Comparison of ENCODE assay signal across 1 cellular context in the genomic region with DNA sequence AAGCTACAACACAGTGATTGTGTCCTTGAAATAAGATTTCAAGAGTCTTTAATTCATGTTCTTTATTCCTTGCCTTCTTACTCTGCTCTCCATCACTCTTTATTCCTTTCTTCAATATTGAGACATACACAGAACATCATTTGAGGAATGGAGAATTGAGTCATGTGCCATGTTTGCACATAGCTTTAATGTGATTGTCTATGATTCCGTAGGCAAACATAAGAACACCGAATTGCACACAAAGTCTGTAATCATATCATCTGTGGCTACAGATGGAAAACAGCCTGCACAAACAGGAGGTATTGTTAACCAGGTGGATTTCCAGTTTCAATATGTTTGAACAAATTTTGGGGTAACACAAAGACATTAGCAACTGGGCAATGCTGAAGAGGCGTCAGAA.
TF ChIP-seq lines count a peak whose summit lies in the region.

No MANE protein-coding gene starts in this region.

TF ChIP-seq in HepG2, 621 proteins besides CTCF, POLR2A, EP300 and RAD21 (continued from another document):
- TF ChIP-seq, protein P1, sequence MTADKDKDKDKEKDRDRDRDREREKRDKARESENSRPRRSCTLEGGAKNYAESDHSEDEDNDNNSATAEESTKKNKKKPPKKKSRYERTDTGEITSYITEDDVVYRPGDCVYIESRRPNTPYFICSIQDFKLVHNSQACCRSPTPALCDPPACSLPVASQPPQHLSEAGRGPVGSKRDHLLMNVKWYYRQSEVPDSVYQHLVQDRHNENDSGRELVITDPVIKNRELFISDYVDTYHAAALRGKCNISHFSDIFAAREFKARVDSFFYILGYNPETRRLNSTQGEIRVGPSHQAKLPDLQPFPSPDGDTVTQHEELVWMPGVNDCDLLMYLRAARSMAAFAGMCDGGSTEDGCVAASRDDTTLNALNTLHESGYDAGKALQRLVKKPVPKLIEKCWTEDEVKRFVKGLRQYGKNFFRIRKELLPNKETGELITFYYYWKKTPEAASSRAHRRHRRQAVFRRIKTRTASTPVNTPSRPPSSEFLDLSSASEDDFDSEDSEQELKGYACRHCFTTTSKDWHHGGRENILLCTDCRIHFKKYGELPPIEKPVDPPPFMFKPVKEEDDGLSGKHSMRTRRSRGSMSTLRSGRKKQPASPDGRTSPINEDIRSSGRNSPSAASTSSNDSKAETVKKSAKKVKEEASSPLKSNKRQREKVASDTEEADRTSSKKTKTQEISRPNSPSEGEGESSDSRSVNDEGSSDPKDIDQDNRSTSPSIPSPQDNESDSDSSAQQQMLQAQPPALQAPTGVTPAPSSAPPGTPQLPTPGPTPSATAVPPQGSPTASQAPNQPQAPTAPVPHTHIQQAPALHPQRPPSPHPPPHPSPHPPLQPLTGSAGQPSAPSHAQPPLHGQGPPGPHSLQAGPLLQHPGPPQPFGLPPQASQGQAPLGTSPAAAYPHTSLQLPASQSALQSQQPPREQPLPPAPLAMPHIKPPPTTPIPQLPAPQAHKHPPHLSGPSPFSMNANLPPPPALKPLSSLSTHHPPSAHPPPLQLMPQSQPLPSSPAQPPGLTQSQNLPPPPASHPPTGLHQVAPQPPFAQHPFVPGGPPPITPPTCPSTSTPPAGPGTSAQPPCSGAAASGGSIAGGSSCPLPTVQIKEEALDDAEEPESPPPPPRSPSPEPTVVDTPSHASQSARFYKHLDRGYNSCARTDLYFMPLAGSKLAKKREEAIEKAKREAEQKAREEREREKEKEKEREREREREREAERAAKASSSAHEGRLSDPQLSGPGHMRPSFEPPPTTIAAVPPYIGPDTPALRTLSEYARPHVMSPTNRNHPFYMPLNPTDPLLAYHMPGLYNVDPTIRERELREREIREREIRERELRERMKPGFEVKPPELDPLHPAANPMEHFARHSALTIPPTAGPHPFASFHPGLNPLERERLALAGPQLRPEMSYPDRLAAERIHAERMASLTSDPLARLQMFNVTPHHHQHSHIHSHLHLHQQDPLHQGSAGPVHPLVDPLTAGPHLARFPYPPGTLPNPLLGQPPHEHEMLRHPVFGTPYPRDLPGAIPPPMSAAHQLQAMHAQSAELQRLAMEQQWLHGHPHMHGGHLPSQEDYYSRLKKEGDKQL (CRISPR knock-in tag; IDR thresholded peaks at IDR 0.05; ENCODE audit: low read depth): 0 out of 2 replicates have a peak, but pooled peaks have one; percentile 29
- TF ChIP-seq, protein P2, sequence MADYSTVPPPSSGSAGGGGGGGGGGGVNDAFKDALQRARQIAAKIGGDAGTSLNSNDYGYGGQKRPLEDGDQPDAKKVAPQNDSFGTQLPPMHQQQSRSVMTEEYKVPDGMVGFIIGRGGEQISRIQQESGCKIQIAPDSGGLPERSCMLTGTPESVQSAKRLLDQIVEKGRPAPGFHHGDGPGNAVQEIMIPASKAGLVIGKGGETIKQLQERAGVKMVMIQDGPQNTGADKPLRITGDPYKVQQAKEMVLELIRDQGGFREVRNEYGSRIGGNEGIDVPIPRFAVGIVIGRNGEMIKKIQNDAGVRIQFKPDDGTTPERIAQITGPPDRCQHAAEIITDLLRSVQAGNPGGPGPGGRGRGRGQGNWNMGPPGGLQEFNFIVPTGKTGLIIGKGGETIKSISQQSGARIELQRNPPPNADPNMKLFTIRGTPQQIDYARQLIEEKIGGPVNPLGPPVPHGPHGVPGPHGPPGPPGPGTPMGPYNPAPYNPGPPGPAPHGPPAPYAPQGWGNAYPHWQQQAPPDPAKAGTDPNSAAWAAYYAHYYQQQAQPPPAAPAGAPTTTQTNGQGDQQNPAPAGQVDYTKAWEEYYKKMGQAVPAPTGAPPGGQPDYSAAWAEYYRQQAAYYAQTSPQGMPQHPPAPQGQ (CRISPR knock-in tag; IDR thresholded peaks at IDR 0.05; ENCODE audit: borderline replicate concordance): no peak
- TF ChIP-seq FOXA3 (CRISPR knock-in tag; IDR thresholded peaks at IDR 0.05): 0 out of 2 replicates have a peak, but pooled peaks have one; percentile 13
- TF ChIP-seq, protein P3, sequence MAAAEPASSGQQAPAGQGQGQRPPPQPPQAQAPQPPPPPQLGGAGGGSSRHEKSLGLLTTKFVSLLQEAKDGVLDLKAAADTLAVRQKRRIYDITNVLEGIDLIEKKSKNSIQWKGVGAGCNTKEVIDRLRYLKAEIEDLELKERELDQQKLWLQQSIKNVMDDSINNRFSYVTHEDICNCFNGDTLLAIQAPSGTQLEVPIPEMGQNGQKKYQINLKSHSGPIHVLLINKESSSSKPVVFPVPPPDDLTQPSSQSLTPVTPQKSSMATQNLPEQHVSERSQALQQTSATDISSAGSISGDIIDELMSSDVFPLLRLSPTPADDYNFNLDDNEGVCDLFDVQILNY (CRISPR knock-in tag; conservative IDR thresholded peaks at IDR 0.05): no peak
- 0 out of 2 replicates have a peak, but pooled peaks have one; percentile 50 for TF ChIP-seq TBX3 (IDR thresholded peaks at IDR 0.05; ENCODE audit: borderline replicate concordance)
- TF ChIP-seq ZNF10 (CRISPR knock-in tag; IDR thresholded peaks at IDR 0.05; ENCODE audit: borderline replicate concordance, low read depth): no peak
- TF ChIP-seq HHEX (CRISPR knock-in tag; IDR thresholded peaks at IDR 0.05): peak; percentile 41; the same call in 1 of the 2 replicates
- TF ChIP-seq, protein P4, sequence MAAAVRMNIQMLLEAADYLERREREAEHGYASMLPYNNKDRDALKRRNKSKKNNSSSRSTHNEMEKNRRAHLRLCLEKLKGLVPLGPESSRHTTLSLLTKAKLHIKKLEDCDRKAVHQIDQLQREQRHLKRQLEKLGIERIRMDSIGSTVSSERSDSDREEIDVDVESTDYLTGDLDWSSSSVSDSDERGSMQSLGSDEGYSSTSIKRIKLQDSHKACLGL (CRISPR knock-in tag; IDR thresholded peaks at IDR 0.05): no peak
- no peak for TF ChIP-seq SOX13 (IDR thresholded peaks at IDR 0.05)
- peak in 1 of 2 experiments; percentile 62; a peak in 2 of 4 replicates for TF ChIP-seq SOX13 (CRISPR knock-in tag; conservative IDR thresholded peaks at IDR 0.05 in 1 of 2, IDR thresholded peaks at IDR 0.05 in 1 of 2)
- TF ChIP-seq FOXA1 (IDR thresholded peaks at IDR 0.05): 0 out of 2 replicates have a peak, but pooled peaks have one; percentile 9
- TF ChIP-seq FOXA1 (CRISPR knock-in tag; IDR thresholded peaks at IDR 0.05): no peak
- no peak for TF ChIP-seq GZF1 (CRISPR knock-in tag; IDR thresholded peaks at IDR 0.05)
- TF ChIP-seq, protein P5, sequence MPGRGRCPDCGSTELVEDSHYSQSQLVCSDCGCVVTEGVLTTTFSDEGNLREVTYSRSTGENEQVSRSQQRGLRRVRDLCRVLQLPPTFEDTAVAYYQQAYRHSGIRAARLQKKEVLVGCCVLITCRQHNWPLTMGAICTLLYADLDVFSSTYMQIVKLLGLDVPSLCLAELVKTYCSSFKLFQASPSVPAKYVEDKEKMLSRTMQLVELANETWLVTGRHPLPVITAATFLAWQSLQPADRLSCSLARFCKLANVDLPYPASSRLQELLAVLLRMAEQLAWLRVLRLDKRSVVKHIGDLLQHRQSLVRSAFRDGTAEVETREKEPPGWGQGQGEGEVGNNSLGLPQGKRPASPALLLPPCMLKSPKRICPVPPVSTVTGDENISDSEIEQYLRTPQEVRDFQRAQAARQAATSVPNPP (CRISPR knock-in tag; IDR thresholded peaks at IDR 0.05): no peak
- TF ChIP-seq, protein P6, sequence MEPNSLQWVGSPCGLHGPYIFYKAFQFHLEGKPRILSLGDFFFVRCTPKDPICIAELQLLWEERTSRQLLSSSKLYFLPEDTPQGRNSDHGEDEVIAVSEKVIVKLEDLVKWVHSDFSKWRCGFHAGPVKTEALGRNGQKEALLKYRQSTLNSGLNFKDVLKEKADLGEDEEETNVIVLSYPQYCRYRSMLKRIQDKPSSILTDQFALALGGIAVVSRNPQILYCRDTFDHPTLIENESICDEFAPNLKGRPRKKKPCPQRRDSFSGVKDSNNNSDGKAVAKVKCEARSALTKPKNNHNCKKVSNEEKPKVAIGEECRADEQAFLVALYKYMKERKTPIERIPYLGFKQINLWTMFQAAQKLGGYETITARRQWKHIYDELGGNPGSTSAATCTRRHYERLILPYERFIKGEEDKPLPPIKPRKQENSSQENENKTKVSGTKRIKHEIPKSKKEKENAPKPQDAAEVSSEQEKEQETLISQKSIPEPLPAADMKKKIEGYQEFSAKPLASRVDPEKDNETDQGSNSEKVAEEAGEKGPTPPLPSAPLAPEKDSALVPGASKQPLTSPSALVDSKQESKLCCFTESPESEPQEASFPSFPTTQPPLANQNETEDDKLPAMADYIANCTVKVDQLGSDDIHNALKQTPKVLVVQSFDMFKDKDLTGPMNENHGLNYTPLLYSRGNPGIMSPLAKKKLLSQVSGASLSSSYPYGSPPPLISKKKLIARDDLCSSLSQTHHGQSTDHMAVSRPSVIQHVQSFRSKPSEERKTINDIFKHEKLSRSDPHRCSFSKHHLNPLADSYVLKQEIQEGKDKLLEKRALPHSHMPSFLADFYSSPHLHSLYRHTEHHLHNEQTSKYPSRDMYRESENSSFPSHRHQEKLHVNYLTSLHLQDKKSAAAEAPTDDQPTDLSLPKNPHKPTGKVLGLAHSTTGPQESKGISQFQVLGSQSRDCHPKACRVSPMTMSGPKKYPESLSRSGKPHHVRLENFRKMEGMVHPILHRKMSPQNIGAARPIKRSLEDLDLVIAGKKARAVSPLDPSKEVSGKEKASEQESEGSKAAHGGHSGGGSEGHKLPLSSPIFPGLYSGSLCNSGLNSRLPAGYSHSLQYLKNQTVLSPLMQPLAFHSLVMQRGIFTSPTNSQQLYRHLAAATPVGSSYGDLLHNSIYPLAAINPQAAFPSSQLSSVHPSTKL (CRISPR knock-in tag; IDR thresholded peaks at IDR 0.05): 0 out of 2 replicates have a peak, but pooled peaks have one; percentile 22
- no peak for TF ChIP-seq FOXP1 (IDR thresholded peaks at IDR 0.05)
- peak; percentile 29; the same call in 1 of the 2 replicates for TF ChIP-seq FOXP1 (CRISPR knock-in tag; IDR thresholded peaks at IDR 0.05)
TF ChIP-seq in HepG2: peak in this region for 9.
